29 cellular contexts compared by ENCODE assay signal in genomic region chr22:17575681-17576080, GRCh38. TPM values are rescaled to one million over a fixed set of nuclear protein-coding genes. Genes with fewer than 3 reads are reported as not detected.
DNase-seq lines count a peak whose midpoint lies in the region; ATAC-seq and TF ChIP-seq lines count a peak whose summit lies in the region.
"Had no signal": no experiment of that assay in that cellular context is flagged by ENCODE, and none has a peak within 500 bp of the region (broad histone marks: within the 10 kb centered on the region; RNA-seq: fewer than 3 reads in every experiment).

No MANE protein-coding gene starts in this region.

- H3K4me1 ChIP-seq in ACC112 (ENCODE audit: control insufficient read depth, insufficient read depth, low read length, unreplicated experiment) (peaks cover 14% of the 10 kb centered on the region), RWPE2 (ENCODE audit: insufficient read depth, poor library complexity, severe bottlenecking) (peaks cover 21% of the 10 kb centered on the region), foreskin keratinocyte (peaks cover 13% of the 10 kb centered on the region)
- H3K4me1 ChIP-seq: A549, colonic mucosa, Peyer's patch had no signal

- H3K27me3 ChIP-seq in ACC112 (ENCODE audit: insufficient read depth, low read length) (no peaks in the 10 kb centered on the region), RWPE2 (ENCODE audit: insufficient read depth, poor library complexity, severe bottlenecking) (no peaks in the 10 kb centered on the region), foreskin keratinocyte (no peaks in the 10 kb centered on the region)
- H3K27me3 ChIP-seq: brain microvascular endothelial cell, colonic mucosa, MG63, Peyer's patch, right atrium auricular region, upper lobe of left lung had no signal

- ATAC-seq in RWPE2 (ENCODE audit: low read depth), result no peak
- ATAC-seq in foreskin keratinocyte, result no peak
- no peak for ATAC-seq in HG02623 (IDR thresholded peaks at IDR 0.05; ENCODE audit: unreplicated experiment)
- no peak for ATAC-seq in HG03521 (IDR thresholded peaks at IDR 0.05; ENCODE audit: unreplicated experiment)
- ATAC-seq: left lobe of liver; mucosa of descending colon; stimulated activated naive CD8-positive, alpha-beta T cell treated with anti-CD3 and anti-CD28 coated beads, Interleukin-15, amount 100 ng/mL, for 72 hours had no signal

- H3K27me3 Mint-ChIP-seq in osteocyte (ENCODE audit: unreplicated experiment), result no peaks in the 10 kb centered on the region

- H3K36me3 Mint-ChIP-seq in osteocyte (ENCODE audit: unreplicated experiment), result no peaks in the 10 kb centered on the region

- H3K4me3 ChIP-seq in ACC112 (ENCODE audit: low read depth, low read length) (no peak overlapping the region), RWPE2 (ENCODE audit: severe bottlenecking) (no peak overlapping the region)
- H3K4me3 ChIP-seq: A549, colonic mucosa, MG63, mucosa of descending colon, Peyer's patch, right atrium auricular region, upper lobe of left lung had no signal

- H3K9me3 Mint-ChIP-seq in osteocyte (ENCODE audit: unreplicated experiment), result no peaks in the 10 kb centered on the region
- H3K9me3 Mint-ChIP-seq: activated T-helper 17 cell treated with anti-CD3 and anti-CD28 coated beads, Interleukin-2, amount 50 U/mL, for 72 hours; endodermal cell; stimulated activated naive CD8-positive, alpha-beta T cell treated with anti-CD3 and anti-CD28 coated beads, Interleukin-15, amount 100 ng/mL, for 72 hours had no signal

- H3K27ac ChIP-seq in ACC112 (ENCODE audit: low read depth, low read length) (peak overlapping the region; percentile 39), RWPE2 (ENCODE audit: poor library complexity, severe bottlenecking) (peak overlapping the region; percentile 80), foreskin keratinocyte (peak overlapping the region; percentile 22)
- H3K27ac ChIP-seq: A549, brain microvascular endothelial cell, colonic mucosa, Peyer's patch, upper lobe of left lung had no signal

- no peak overlapping the region for H2AFZ ChIP-seq in ACC112 (ENCODE audit: low read length, unreplicated experiment)

- H3K4me3 Mint-ChIP-seq in osteocyte (ENCODE audit: unreplicated experiment), result no peak overlapping the region
- H3K4me3 Mint-ChIP-seq: activated T-helper 17 cell treated with anti-CD3 and anti-CD28 coated beads, Interleukin-2, amount 50 U/mL, for 72 hours; endodermal cell; stimulated activated naive CD8-positive, alpha-beta T cell treated with anti-CD3 and anti-CD28 coated beads, Interleukin-15, amount 100 ng/mL, for 72 hours had no signal

- H3K27ac Mint-ChIP-seq in osteocyte (ENCODE audit: unreplicated experiment), result peak overlapping the region; percentile 76
- H3K27ac Mint-ChIP-seq: activated T-helper 17 cell treated with anti-CD3 and anti-CD28 coated beads, Interleukin-2, amount 50 U/mL, for 72 hours; stimulated activated naive CD8-positive, alpha-beta T cell treated with anti-CD3 and anti-CD28 coated beads, Interleukin-15, amount 100 ng/mL, for 72 hours had no signal

- H3K36me3 ChIP-seq in ACC112 (ENCODE audit: insufficient read depth, low read length), result no peaks in the 10 kb centered on the region
- no peaks in the 10 kb centered on the region for H3K36me3 ChIP-seq in RWPE2 (ENCODE audit: low read depth)
- H3K36me3 ChIP-seq: brain microvascular endothelial cell, colonic mucosa, MG63, Peyer's patch, right atrium auricular region, upper lobe of left lung had no signal

- peaks cover 27% of the 10 kb centered on the region for H3K4me1 Mint-ChIP-seq in osteocyte (ENCODE audit: unreplicated experiment)
- H3K4me1 Mint-ChIP-seq: activated T-helper 17 cell treated with anti-CD3 and anti-CD28 coated beads, Interleukin-2, amount 50 U/mL, for 72 hours; stimulated activated naive CD8-positive, alpha-beta T cell treated with anti-CD3 and anti-CD28 coated beads, Interleukin-15, amount 100 ng/mL, for 72 hours had no signal

- H3K79me2 ChIP-seq in ACC112 (ENCODE audit: control insufficient read depth, insufficient read depth, low read length, unreplicated experiment), result no peaks in the 10 kb centered on the region

- DNase-seq in RWPE2 (ENCODE audit: low spot score) (no peak), foreskin keratinocyte (no peak), osteocyte (ENCODE audit: extremely low spot score, unreplicated experiment) (no peak)
- DNase-seq in stimulated activated CD4-positive, alpha-beta T cell treated with anti-CD3 and anti-CD28 coated beads, Interleukin-2, amount 100 ng/mL, for 48 hours, result no peak
- no peak for DNase-seq in activated effector memory CD4-positive, alpha-beta T cell treated with anti-CD3 and anti-CD28 coated beads, Interleukin-2, amount 50 U/mL, for 16 hours
- DNase-seq: activated CD4-positive, alpha-beta T cell treated with anti-CD3 and anti-CD28 coated beads, Interleukin-2, amount 50 U/mL, for 4 hours; activated CD8-positive, alpha-beta memory T cell treated with anti-CD3 and anti-CD28 coated beads, Interleukin-2, amount 50 U/mL, for 4 hours; Calu3; colonic mucosa; GOT3; NCI-H1436; NCI-H510A treated with DMSO at 0.1 percent for 48 hours; NK-92 treated with Interleukin-12 subunit alpha and Interleukin-12 subunit beta, amount 100 ng/mL, for 24 hours; Peyer's patch; SK-N-SH; stimulated activated CD4-positive, alpha-beta T cell treated with anti-CD3 and anti-CD28 coated beads, Interleukin-12 subunit alpha, Interleukin-12 subunit beta, amount 100 ng/mL, for 4 hours; stimulated activated naive CD8-positive, alpha-beta T cell treated with anti-CD3 and anti-CD28 coated beads, Interleukin-15, amount 100 ng/mL, for 72 hours; upper lobe of left lung had no signal

- no peaks in the 10 kb centered on the region for H3K9me3 ChIP-seq in RWPE2 (ENCODE audit: severe bottlenecking)
- H3K9me3 ChIP-seq: A549, colonic mucosa, MG63, mucosa of descending colon, Peyer's patch, right atrium auricular region, SK-N-SH, upper lobe of left lung had no signal

- TF ChIP-seq CTCF in RWPE2 (IDR thresholded peaks at IDR 0.05; ENCODE audit: poor library complexity, severe bottlenecking) (no peak), foreskin keratinocyte (conservative IDR thresholded peaks at IDR 0.05) (no peak), osteocyte (IDR thresholded peaks at IDR 0.05) (no peak)

RNA-seq across cellular contexts. Expression of gene SLC25A18, which starts 12.4 kb away (rescaled TPM):
- not detected in 2 replicates for total RNA-seq in foreskin keratinocyte
- polyA plus RNA-seq in foreskin keratinocyte, result not detected in 2 replicates
- not detected in 2 replicates for total RNA-seq in osteocyte
- total RNA-seq: activated T-helper 17 cell treated with anti-CD3 and anti-CD28 coated beads, Interleukin-2, amount 50 U/mL, for 72 hours; colonic mucosa had no signal
- polyA plus RNA-seq: A549 had no signal

RNA-seq across cellular contexts. Expression of gene ATP6V1E1, which starts 52.9 kb away (rescaled TPM):
- total RNA-seq in foreskin keratinocyte, result 105 and 118 TPM in 2 replicates
- 120 and 127 TPM in 2 replicates for polyA plus RNA-seq in foreskin keratinocyte
- 119 and 123 TPM in 2 replicates for total RNA-seq in osteocyte

Comparison
In these comparisons a context has a peak if more than half of its experiments do, and no peak if none do; other contexts are left out.
1. H3K27ac ChIP-seq: peak in every context shown above with its lines; median percentile 80 in RWPE2; 39 in ACC112; 22 in foreskin keratinocyte.